ENCODE assay signal across 26 cellular contexts in the genomic region with DNA sequence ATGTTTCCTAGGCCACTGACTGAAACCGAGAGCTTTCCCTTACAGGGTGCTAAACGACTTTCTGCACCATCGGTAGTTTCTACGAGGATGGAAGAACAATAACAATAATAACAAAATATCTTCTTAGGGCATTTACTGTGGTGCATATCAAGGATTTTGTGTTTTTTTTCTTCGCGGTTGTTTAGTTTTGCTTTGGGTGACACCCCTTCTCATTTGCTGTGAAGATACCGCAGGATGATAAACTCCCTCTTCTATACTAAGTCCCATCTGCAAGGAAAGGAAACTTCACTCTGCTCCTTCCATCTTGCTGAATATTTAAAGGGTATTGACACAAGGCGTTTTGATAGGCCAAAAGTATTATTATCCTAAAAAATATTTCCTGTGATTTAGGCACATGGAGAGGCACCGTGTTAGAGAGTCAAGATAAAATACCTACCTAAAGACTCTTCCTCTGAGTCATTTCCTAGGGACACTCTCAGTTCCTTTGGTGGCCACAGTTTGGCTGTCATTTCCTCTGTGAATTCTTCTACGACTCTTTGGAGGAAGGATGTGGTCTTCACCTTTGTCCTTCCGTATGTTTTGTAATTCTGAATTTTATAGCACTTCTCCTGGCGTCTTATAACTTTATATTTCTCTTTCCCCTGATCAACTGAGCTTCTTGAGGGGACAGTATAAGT.
A peak's percentile ranks its signal among the peaks of the same experiment; 100 is the strongest.
DNase-seq lines count a peak whose midpoint lies in the region; ATAC-seq lines count a peak whose summit lies in the region.
"Had no signal": no experiment of that assay in that cellular context is flagged by ENCODE, and none has a peak within 500 bp of the region (broad histone marks: within the 10 kb centered on the region; RNA-seq: fewer than 3 reads in every experiment).

No MANE protein-coding gene starts in this region.

- H3K36me3 Mint-ChIP-seq in activated naive CD8-positive, alpha-beta T cell treated with anti-CD3 and anti-CD28 coated beads, Interleukin-2, amount 10 ng/mL, durations not matched to agents 7 days and 5 days: no peaks in the 10 kb centered on the region
- no peaks in the 10 kb centered on the region for H3K36me3 Mint-ChIP-seq in activated naive CD8-positive, alpha-beta T cell treated with anti-CD3 and anti-CD28 coated beads, Interleukin-2, amount 50 U/mL, for 24 hours (ENCODE audit: low read depth)
- H3K36me3 Mint-ChIP-seq in central memory CD8-positive, alpha-beta T cell (ENCODE audit: insufficient read depth): peaks cover 2% of the 10 kb centered on the region
- H3K36me3 Mint-ChIP-seq: T-cell had no signal

- POLR2A ChIA-PET in activated naive CD8-positive, alpha-beta T cell treated with anti-CD3 and anti-CD28 coated beads, Interleukin-2, amount 10 ng/mL, durations not matched to agents 7 days and 5 days (lab: Charles Lee): no interaction called here

- H3K4me1 Mint-ChIP-seq in activated naive CD8-positive, alpha-beta T cell treated with anti-CD3 and anti-CD28 coated beads, Interleukin-2, amount 10 ng/mL, durations not matched to agents 7 days and 5 days: peaks cover 9% of the 10 kb centered on the region
- peaks cover 3% of the 10 kb centered on the region for H3K4me1 Mint-ChIP-seq in activated naive CD8-positive, alpha-beta T cell treated with anti-CD3 and anti-CD28 coated beads, Interleukin-2, amount 50 U/mL, for 24 hours
- H3K4me1 Mint-ChIP-seq in central memory CD8-positive, alpha-beta T cell: peaks cover 22% of the 10 kb centered on the region

- H3K27ac Mint-ChIP-seq in activated naive CD8-positive, alpha-beta T cell treated with anti-CD3 and anti-CD28 coated beads, Interleukin-2, amount 10 ng/mL, durations not matched to agents 7 days and 5 days: peak overlapping the region; percentile 33
- H3K27ac Mint-ChIP-seq in activated naive CD8-positive, alpha-beta T cell treated with anti-CD3 and anti-CD28 coated beads, Interleukin-2, amount 50 U/mL, for 24 hours: no peak overlapping the region
- H3K27ac Mint-ChIP-seq in central memory CD8-positive, alpha-beta T cell (ENCODE audit: low read depth): no peak overlapping the region
- H3K27ac Mint-ChIP-seq: activated naive CD4-positive, alpha-beta T cell treated with anti-CD3 and anti-CD28 coated beads for 36 hours; activated T-cell treated with anti-CD3 and anti-CD28 coated beads, Interleukin-2, amount 50 U/mL, for 24 hours; nephron progenitor cell; T-cell had no signal

- H3K9me3 Mint-ChIP-seq in activated naive CD8-positive, alpha-beta T cell treated with anti-CD3 and anti-CD28 coated beads, Interleukin-2, amount 10 ng/mL, durations not matched to agents 7 days and 5 days: peaks cover 9% of the 10 kb centered on the region
- peaks cover 9% of the 10 kb centered on the region for H3K9me3 Mint-ChIP-seq in activated naive CD8-positive, alpha-beta T cell treated with anti-CD3 and anti-CD28 coated beads, Interleukin-2, amount 50 U/mL, for 24 hours
- peaks cover 4% of the 10 kb centered on the region for H3K9me3 Mint-ChIP-seq in central memory CD8-positive, alpha-beta T cell
- H3K9me3 Mint-ChIP-seq: activated naive CD4-positive, alpha-beta T cell treated with anti-CD3 and anti-CD28 coated beads for 36 hours had no signal

- ATAC-seq in activated naive CD8-positive, alpha-beta T cell treated with anti-CD3 and anti-CD28 coated beads, Interleukin-2, amount 10 ng/mL, durations not matched to agents 7 days and 5 days (ENCODE audit: low read depth): peak; percentile 66
- no peak for ATAC-seq in activated naive CD8-positive, alpha-beta T cell treated with anti-CD3 and anti-CD28 coated beads, Interleukin-2, amount 50 U/mL, for 24 hours
- peak; percentile 89 for ATAC-seq in central memory CD8-positive, alpha-beta T cell (replicated peaks; ENCODE audit: extremely low read depth, poor library complexity, severe bottlenecking)
- no peak for ATAC-seq in GM21360 (IDR thresholded peaks at IDR 0.05; ENCODE audit: unreplicated experiment)
- ATAC-seq: lower lobe of right lung had no signal

- H3K4me3 Mint-ChIP-seq in activated naive CD8-positive, alpha-beta T cell treated with anti-CD3 and anti-CD28 coated beads, Interleukin-2, amount 10 ng/mL, durations not matched to agents 7 days and 5 days: peak overlapping the region; percentile 4
- H3K4me3 Mint-ChIP-seq in activated naive CD8-positive, alpha-beta T cell treated with anti-CD3 and anti-CD28 coated beads, Interleukin-2, amount 50 U/mL, for 24 hours: no peak overlapping the region
- peak overlapping the region; percentile 23 for H3K4me3 Mint-ChIP-seq in central memory CD8-positive, alpha-beta T cell
- H3K4me3 Mint-ChIP-seq: activated naive CD4-positive, alpha-beta T cell treated with anti-CD3 and anti-CD28 coated beads for 36 hours; activated T-cell treated with anti-CD3 and anti-CD28 coated beads, Interleukin-2, amount 50 U/mL, for 24 hours; nephron progenitor cell; T-cell had no signal

- no peak for DNase-seq in activated naive CD8-positive, alpha-beta T cell treated with anti-CD3 and anti-CD28 coated beads, Interleukin-2, amount 10 ng/mL, durations not matched to agents 7 days and 5 days
- no peak for DNase-seq in activated naive CD8-positive, alpha-beta T cell treated with anti-CD3 and anti-CD28 coated beads, Interleukin-2, amount 50 U/mL, for 24 hours
- DNase-seq in KG1 (lab: John Stamatoyannopoulos, UW) (peak; percentile 46), pulmonary artery endothelial cell (ENCODE audit: low read depth, low spot score) (peak; percentile 36), superior temporal gyrus (ENCODE audit: extremely low spot score) (no peak), mesenteric fat pad (ENCODE audit: low spot score) (no peak)
- no peak for DNase-seq in central memory CD8-positive, alpha-beta T cell (ENCODE audit: low spot score in 2 of 2)
- DNase-seq: activated naive CD4-positive, alpha-beta T cell treated with anti-CD3 and anti-CD28 coated beads for 36 hours; activated T-cell treated with anti-CD3 and anti-CD28 coated beads, Interleukin-2, amount 50 U/mL, for 24 hours; amygdala; Calu3; effector CD8-positive, alpha-beta T cell; foreskin fibroblast; heart left ventricle; IMR-90; lower lobe of right lung; NCI-H1105 treated with DMSO at 0.1 percent for 48 hours; NCI-H2029 treated with DMSO at 0.1 percent for 48 hours; NCI-H2227 treated with DMSO at 0.1 percent for 48 hours; NCI-H526 treated with DMSO at 0.1 percent for 48 hours; nephron progenitor cell; retina; stimulated activated CD4-positive, alpha-beta T cell treated with anti-CD3 and anti-CD28 coated beads, Interleukin-2, amount 100 ng/mL, for 48 hours; substantia nigra had no signal

- H3K27me3 Mint-ChIP-seq in activated naive CD8-positive, alpha-beta T cell treated with anti-CD3 and anti-CD28 coated beads, Interleukin-2, amount 10 ng/mL, durations not matched to agents 7 days and 5 days: peaks cover 15% of the 10 kb centered on the region
- H3K27me3 Mint-ChIP-seq in activated naive CD8-positive, alpha-beta T cell treated with anti-CD3 and anti-CD28 coated beads, Interleukin-2, amount 50 U/mL, for 24 hours: no peaks in the 10 kb centered on the region
- H3K27me3 Mint-ChIP-seq in central memory CD8-positive, alpha-beta T cell: peaks cover 18% of the 10 kb centered on the region
- H3K27me3 Mint-ChIP-seq: activated T-cell treated with anti-CD3 and anti-CD28 coated beads, Interleukin-2, amount 50 U/mL, for 24 hours had no signal

Comparison
In these comparisons a context has a peak if more than half of its experiments do, and no peak if none do; other contexts are left out.
1. ATAC-seq: peak in activated naive CD8-positive, alpha-beta T cell treated with anti-CD3 and anti-CD28 coated beads, Interleukin-2, amount 10 ng/mL, durations not matched to agents 7 days and 5 days (single experiment) and central memory CD8-positive, alpha-beta T cell (single experiment); none in activated naive CD8-positive, alpha-beta T cell treated with anti-CD3 and anti-CD28 coated beads, Interleukin-2, amount 50 U/mL, for 24 hours (single experiment) and GM21360 (single experiment).
2. DNase-seq: peak in KG1 (single experiment) and pulmonary artery endothelial cell (single experiment); none in activated naive CD8-positive, alpha-beta T cell treated with anti-CD3 and anti-CD28 coated beads, Interleukin-2, amount 10 ng/mL, durations not matched to agents 7 days and 5 days (single experiment), activated naive CD8-positive, alpha-beta T cell treated with anti-CD3 and anti-CD28 coated beads, Interleukin-2, amount 50 U/mL, for 24 hours (single experiment), central memory CD8-positive, alpha-beta T cell (0 of 2), superior temporal gyrus (single experiment) and mesenteric fat pad (single experiment).